1 cellular context compared by ENCODE assay signal in the genomic region with DNA sequence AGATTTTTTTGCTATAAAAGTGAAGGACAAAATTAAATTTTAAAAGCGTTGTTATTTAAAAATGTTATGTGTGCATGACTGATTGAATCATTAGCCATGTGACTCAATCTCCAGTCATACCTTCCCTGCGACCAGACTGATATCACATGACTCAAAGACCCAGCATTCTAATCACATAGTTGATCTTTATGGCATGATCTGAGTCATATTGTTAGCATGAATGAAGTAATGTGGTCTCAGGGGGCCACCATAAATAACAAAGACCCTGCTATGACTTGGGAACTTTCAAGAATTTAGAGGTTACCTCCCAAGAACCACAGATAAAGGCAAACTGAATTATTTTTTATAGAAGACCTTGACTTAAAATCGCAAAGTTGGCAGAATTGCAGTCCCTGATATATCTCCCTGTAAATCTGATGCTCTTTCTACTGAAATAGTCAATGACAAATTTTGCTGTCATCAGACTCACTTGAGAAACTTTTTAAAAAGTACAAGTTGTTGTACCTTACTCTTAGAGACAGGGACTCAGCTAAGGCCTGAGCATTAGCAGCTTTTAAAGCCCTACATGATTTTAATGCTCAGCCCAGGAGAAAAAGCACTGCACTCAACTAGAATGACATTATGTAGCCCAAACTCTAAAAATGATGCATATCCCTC.
TF ChIP-seq lines count a peak whose summit lies in the region.

No MANE protein-coding gene starts in this region.

TF ChIP-seq in SK-N-SH treated with all-trans-retinoic acid at 6 μM for 48 hours, 23 proteins besides CTCF, POLR2A, EP300 and RAD21 (continued from another document):
- TF ChIP-seq PPARA (CRISPR knock-in tag; IDR thresholded peaks at IDR 0.05; ENCODE audit: borderline replicate concordance), result no peak
- TF ChIP-seq ZFP3 (CRISPR knock-in tag; IDR thresholded peaks at IDR 0.05), result peak; percentile 40; the same call in 1 of the 2 replicates
